In the genomic region with DNA sequence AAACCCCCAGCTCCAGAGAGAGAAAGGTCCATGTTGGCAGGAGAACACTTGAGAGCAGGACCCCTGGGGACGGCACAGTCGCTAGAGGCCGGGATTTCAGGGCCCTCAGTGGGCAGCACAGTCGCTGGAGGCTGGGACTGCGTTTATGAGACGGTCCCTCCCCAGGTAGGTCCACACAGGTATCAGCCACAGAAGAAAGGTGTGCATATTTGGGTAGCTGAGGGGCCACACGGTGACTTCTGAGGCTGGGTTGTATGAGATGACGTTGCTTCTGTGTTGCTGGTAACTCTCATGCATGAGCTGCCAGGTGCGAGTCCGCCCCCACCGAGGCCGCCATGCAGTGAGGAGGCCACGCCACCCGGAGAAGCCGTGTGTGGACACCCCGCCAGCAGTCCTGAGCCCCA, we compare ENCODE assay signal across 24 cellular contexts.
"Had no signal": no experiment of that assay in that cellular context is flagged by ENCODE, and none has a peak within 500 bp of the region (broad histone marks: within the 10 kb centered on the region; RNA-seq: fewer than 3 reads in every experiment).

No MANE protein-coding gene starts in this region.

- DNase-seq: activated CD4-positive, alpha-beta T cell treated with anti-CD3 and anti-CD28 coated beads for 1 hour; activated naive CD4-positive, alpha-beta T cell; activated naive CD8-positive, alpha-beta T cell treated with anti-CD3 and anti-CD28 coated beads for 36 hours; central memory CD4-positive, alpha-beta T cell; colonic mucosa; kidney glomerular epithelial cell; lower lobe of right lung; nucleus accumbens; stimulated activated CD4-positive, alpha-beta T cell treated with anti-CD3 and anti-CD28 coated beads, Interleukin-15, amount 100 ng/mL, for 24 hours; stimulated activated CD4-positive, alpha-beta T cell treated with anti-CD3 and anti-CD28 coated beads, Interleukin-2, amount 100 ng/mL, for 48 hours; stimulated activated naive CD8-positive, alpha-beta T cell treated with anti-CD3 and anti-CD28 coated beads, Interleukin-15, amount 100 ng/mL, for 72 hours; SW 1271; T-helper 2 cell; trophoblast cell; WERI-Rb-1 had no signal

- H3K27me3 Mint-ChIP-seq: activated naive CD8-positive, alpha-beta T cell treated with anti-CD3 and anti-CD28 coated beads for 36 hours; brain; progenitor cell of endocrine pancreas; stimulated activated naive CD8-positive, alpha-beta T cell treated with anti-CD3 and anti-CD28 coated beads, Interleukin-15, amount 100 ng/mL, for 72 hours had no signal

- ATAC-seq: gastroesophageal sphincter; heart left ventricle; lower lobe of right lung; stimulated activated naive CD8-positive, alpha-beta T cell treated with anti-CD3 and anti-CD28 coated beads, Interleukin-15, amount 100 ng/mL, for 72 hours had no signal

- H3K36me3 Mint-ChIP-seq: activated naive CD8-positive, alpha-beta T cell treated with anti-CD3 and anti-CD28 coated beads for 36 hours; brain had no signal

- FAIRE-seq: endothelial cell of umbilical vein had no signal

- H3K27ac ChIP-seq: colonic mucosa, esophagus muscularis mucosa, gastroesophageal sphincter, heart left ventricle, lower lobe of right lung, suprapubic skin, WERI-Rb-1 had no signal

- H3K4me3 Mint-ChIP-seq: activated naive CD8-positive, alpha-beta T cell treated with anti-CD3 and anti-CD28 coated beads for 36 hours; activated T-helper 1 cell treated with anti-CD3 and anti-CD28 coated beads, Interleukin-12 subunit alpha, Interleukin-12 subunit beta, Interleukin-2, Interleukin-4 antibody, amounts not matched to agents 30 ng/mL and 10 ng/mL and 1 ng/mL, durations not matched to agents 14 hours and 24 hours and 36 hours; brain; nephron; stimulated activated naive CD8-positive, alpha-beta T cell treated with anti-CD3 and anti-CD28 coated beads, Interleukin-15, amount 100 ng/mL, for 72 hours had no signal

- H3K9me3 ChIP-seq: colonic mucosa, esophagus muscularis mucosa, gastroesophageal sphincter, heart left ventricle, lower lobe of right lung, suprapubic skin had no signal

- H3K9me3 Mint-ChIP-seq: activated naive CD8-positive, alpha-beta T cell treated with anti-CD3 and anti-CD28 coated beads for 36 hours; activated T-helper 1 cell treated with anti-CD3 and anti-CD28 coated beads, Interleukin-12 subunit alpha, Interleukin-12 subunit beta, Interleukin-2, Interleukin-4 antibody, amounts not matched to agents 30 ng/mL and 10 ng/mL and 1 ng/mL, durations not matched to agents 14 hours and 24 hours and 36 hours; brain; nephron; stimulated activated naive CD8-positive, alpha-beta T cell treated with anti-CD3 and anti-CD28 coated beads, Interleukin-15, amount 100 ng/mL, for 72 hours had no signal

- H3K4me1 ChIP-seq: colonic mucosa, esophagus muscularis mucosa, gastroesophageal sphincter, heart left ventricle, lower lobe of right lung, suprapubic skin had no signal

- H3K36me3 ChIP-seq: colonic mucosa, esophagus muscularis mucosa, gastroesophageal sphincter, heart left ventricle, lower lobe of right lung, suprapubic skin, WERI-Rb-1 had no signal

- H3K4me1 Mint-ChIP-seq: activated naive CD8-positive, alpha-beta T cell treated with anti-CD3 and anti-CD28 coated beads for 36 hours; brain; nephron; stimulated activated naive CD8-positive, alpha-beta T cell treated with anti-CD3 and anti-CD28 coated beads, Interleukin-15, amount 100 ng/mL, for 72 hours had no signal

- H3K4me3 ChIP-seq: colonic mucosa, esophagus muscularis mucosa, gastroesophageal sphincter, heart left ventricle, lower lobe of right lung, suprapubic skin had no signal

- H3K27ac Mint-ChIP-seq: activated naive CD8-positive, alpha-beta T cell treated with anti-CD3 and anti-CD28 coated beads for 36 hours; activated T-helper 1 cell treated with anti-CD3 and anti-CD28 coated beads, Interleukin-12 subunit alpha, Interleukin-12 subunit beta, Interleukin-2, Interleukin-4 antibody, amounts not matched to agents 30 ng/mL and 10 ng/mL and 1 ng/mL, durations not matched to agents 14 hours and 24 hours and 36 hours; brain; nephron; progenitor cell of endocrine pancreas; stimulated activated naive CD8-positive, alpha-beta T cell treated with anti-CD3 and anti-CD28 coated beads, Interleukin-15, amount 100 ng/mL, for 72 hours had no signal
